In genomic region chr6:34115396-34116314, GRCh38 we compare ENCODE assay signal across 1 cellular context.
TF ChIP-seq lines count a peak whose summit lies in the region.

No MANE protein-coding gene starts in this region.

TF ChIP-seq in HCT116, 20 proteins besides CTCF, POLR2A, EP300 and RAD21 (continued from another document):
- peak; percentile 87 for TF ChIP-seq REST (IDR thresholded peaks at IDR 0.05; ENCODE audit: low read depth)
